ENCODE assay signal across 8 cellular contexts in genomic region chr18:54357660-54358494, GRCh38. TPM values are rescaled to one million over a fixed set of nuclear protein-coding genes. Genes with fewer than 3 reads are reported as not detected.
DNase-seq lines count a peak whose midpoint lies in the region; ATAC-seq and TF ChIP-seq lines count a peak whose summit lies in the region.

Gene C18orf54, plus strand, starts transcription at chr18:54357906. Its CDS starts 2,667 bp downstream, at chr18:54360573.
Gene STARD6, minus strand, starts transcription at chr18:54357858. Its CDS starts 3,285 bp downstream, at chr18:54354573.

- no peaks in the 10 kb centered on the region for H3K9me3 ChIP-seq in BE2C

- H3K27me3 ChIP-seq in BE2C = no peaks in the 10 kb centered on the region
- no peaks in the 10 kb centered on the region for H3K27me3 ChIP-seq in layer of hippocampus (ENCODE audit: control insufficient read depth, insufficient read depth, low read length)

- peak within 1 kb of the TSS; percentile 100 for H3K4me3 Mint-ChIP-seq in chondrocyte (ENCODE audit: unreplicated experiment)

- H3K27me3 Mint-ChIP-seq in chondrocyte (ENCODE audit: low read depth) = no peaks in the 10 kb centered on the region

- H3K27ac ChIP-seq in layer of hippocampus (ENCODE audit: low read depth, low read length) = peak within 1 kb of the TSS; percentile 68

- H3K9me3 Mint-ChIP-seq in chondrocyte (ENCODE audit: low read depth) = no peaks in the 10 kb centered on the region

- H3K4me3 ChIP-seq in BE2C (ENCODE audit: low read depth, low read length) = peak within 1 kb of the TSS; percentile 85

- H3K4me1 Mint-ChIP-seq in chondrocyte (ENCODE audit: low read depth) = peaks cover 17% of the 10 kb centered on the region

- peaks cover 2% of the 10 kb centered on the region for H3K36me3 Mint-ChIP-seq in chondrocyte (ENCODE audit: low read depth)

- peak; percentile 79 for DNase-seq in BE2C
- peak; percentile 60 to 90 for DNase-seq in NCI-H446 (lab: John Stamatoyannopoulos, UW)
- DNase-seq in activated CD4-positive, CD25-positive, alpha-beta regulatory T cell treated with anti-CD3 and anti-CD28 coated beads, Interleukin-2, amount 50 U/mL, for 72 hours = peak; percentile 88
- peak; percentile 93 for DNase-seq in chondrocyte (ENCODE audit: low spot score)
- DNase-seq in stimulated activated CD4-positive, alpha-beta T cell treated with anti-CD3 and anti-CD28 coated beads, Interleukin-1b, Interleukin-23, amount 100 ng/mL, for 24 hours (ENCODE audit: low read depth in 4 of 4, low spot score in 1 of 4) = peak; percentile 64 to 79 (median 74)

- no peaks in the 10 kb centered on the region for H3K36me3 ChIP-seq in BE2C

- peak within 1 kb of the TSS; percentile 99 for H3K27ac Mint-ChIP-seq in chondrocyte (ENCODE audit: unreplicated experiment)

- TF ChIP-seq CTCF in BE2C (IDR thresholded peaks at IDR 0.05; ENCODE audit: low read depth, low read length) (peak; percentile 39), chondrocyte (IDR thresholded peaks at IDR 0.05) (peak; percentile 60)

- no peaks in the 10 kb centered on the region for H3K4me1 ChIP-seq in BE2C

- TF ChIP-seq POLR2A in GM19099 (IDR thresholded peaks at IDR 0.05; ENCODE audit: extremely low read depth, insufficient read length, low read depth) = peak; percentile 89

- peak; percentile 89 for ATAC-seq in HG03378 (IDR thresholded peaks at IDR 0.05; ENCODE audit: unreplicated experiment)

RNA-seq across cellular contexts. Expression of gene C18orf54, which starts in this region (rescaled TPM):
- 2.1 TPM for polyA plus RNA-seq in BE2C (2012; ENCODE audit: insufficient read depth, insufficient read length, low read depth)
- 3.7 to 8.2 TPM (median 4.3 TPM) in 3 replicates for total RNA-seq in chondrocyte

RNA-seq across cellular contexts. Expression of gene STARD6, which starts in this region (rescaled TPM):
- polyA plus RNA-seq in BE2C (2012; ENCODE audit: insufficient read depth, insufficient read length, low read depth) = not detected
- total RNA-seq in chondrocyte = not detected in 3 replicates

Comparison
In these comparisons a context has a peak if more than half of its experiments do, and no peak if none do; other contexts are left out.
1. Peak in every context shown above with its lines: DNase-seq, ATAC-seq, H3K4me3 ChIP-seq and H3K27ac ChIP-seq.